Comparison of ENCODE assay signal across 9 cellular contexts in genomic region chr3:181711325-181712135, GRCh38. TPM values are rescaled to one million over a fixed set of nuclear protein-coding genes. Genes with fewer than 3 reads are reported as not detected.
DNase-seq lines count a peak whose midpoint lies in the region; ATAC-seq and TF ChIP-seq lines count a peak whose summit lies in the region.
"Had no signal": no experiment of that assay in that cellular context is flagged by ENCODE, and none has a peak within 500 bp of the region (broad histone marks: within the 10 kb centered on the region; RNA-seq: fewer than 3 reads in every experiment).

TSS of gene SOX2 (plus strand) at chr3:181711925. CDS start at chr3:181712361, 436 bp downstream.

- TF ChIP-seq CTCF in BE2C (IDR thresholded peaks at IDR 0.05; ENCODE audit: low read depth, low read length) = no peak
- no peak for TF ChIP-seq CTCF in heart right ventricle (IDR thresholded peaks at IDR 0.05)

- no peak within 1 kb of the TSS for H4K91ac ChIP-seq in trophoblast cell (ENCODE audit: low read depth, low read length)

- no peaks in the 10 kb centered on the region; the same call in 1 of the 2 replicates for H3K4me1 ChIP-seq in BE2C
- H3K4me1 ChIP-seq in heart right ventricle = peaks cover 0 to 32% (median 27%) of the 10 kb centered on the region in 9 donors
- peaks cover 12 to 16% of the 10 kb centered on the region in 2 experiments for H3K4me1 ChIP-seq in trophoblast cell (ENCODE audit: control insufficient read depth in 1 of 2, insufficient read depth in 2 of 2, low read length in 2 of 2)

- H3K79me1 ChIP-seq in trophoblast cell (ENCODE audit: low read length) = no peaks in the 10 kb centered on the region

- no peak within 1 kb of the TSS for H2BK120ac ChIP-seq in trophoblast cell (ENCODE audit: insufficient read depth, low read length, poor library complexity)

- H2BK5ac ChIP-seq in trophoblast cell (ENCODE audit: low read depth, low read length, poor library complexity) = no peak within 1 kb of the TSS

- peaks cover 22% of the 10 kb centered on the region for H3K27me3 ChIP-seq in BE2C
- H3K27me3 ChIP-seq in heart right ventricle = peaks cover 24 to 100% (median 100%) of the 10 kb centered on the region in 7 donors
- H3K27me3 ChIP-seq in trophoblast cell (ENCODE audit: insufficient read depth, low read length) = peaks cover 23% of the 10 kb centered on the region

- no peak within 1 kb of the TSS for H3K4ac ChIP-seq in trophoblast cell (ENCODE audit: low read depth, low read length)

- ATAC-seq in GM21423 (IDR thresholded peaks at IDR 0.05; ENCODE audit: unreplicated experiment) (peak; percentile 60), heart right ventricle (peak in 5 of 8 donors; percentile 33 to 70 (median 49)), GM21367 (IDR thresholded peaks at IDR 0.05; ENCODE audit: unreplicated experiment) (no peak)

- H3K27ac ChIP-seq in heart right ventricle (peak within 1 kb of the TSS in 1 of 10 donors; percentile 36), trophoblast cell (ENCODE audit: low read depth, low read length) (no peak within 1 kb of the TSS)

- peak within 1 kb of the TSS; percentile 30 for H3K23ac ChIP-seq in trophoblast cell (ENCODE audit: low read length)

- H3K9me3 ChIP-seq in BE2C = no peaks in the 10 kb centered on the region
- no peaks in the 10 kb centered on the region for H3K9me3 ChIP-seq in heart right ventricle
- H3K9me3 ChIP-seq in trophoblast cell (ENCODE audit: insufficient read depth, low read depth, low read length) = peaks cover 3% of the 10 kb centered on the region

- H2AK5ac ChIP-seq in trophoblast cell (ENCODE audit: low read length) = no peak within 1 kb of the TSS

- no peaks in the 10 kb centered on the region for H3K79me2 ChIP-seq in trophoblast cell (ENCODE audit: control insufficient read depth, insufficient read depth, low read length, poor library complexity)

- intact Hi-C loops in heart right ventricle (cut with DNase I) = loop anchor here in 5 of 10 donors (5.0 to 10.0 kb wide), 3 partner anchors 543 to 971 kb away; no protein-coding TSS in a partner anchor

- no peak within 1 kb of the TSS for H3K14ac ChIP-seq in trophoblast cell (ENCODE audit: low read length)

- no peaks in the 10 kb centered on the region for H3K36me3 ChIP-seq in BE2C
- no peaks in the 10 kb centered on the region for H3K36me3 ChIP-seq in heart right ventricle
- no peaks in the 10 kb centered on the region for H3K36me3 ChIP-seq in trophoblast cell (ENCODE audit: control insufficient read depth in 1 of 2, insufficient read depth in 2 of 2, low read length in 2 of 2)

- no peak within 1 kb of the TSS for H2BK12ac ChIP-seq in trophoblast cell (ENCODE audit: low read length)

- no peak within 1 kb of the TSS for H3K9ac ChIP-seq in trophoblast cell (ENCODE audit: low read length)

- H3K4me2 ChIP-seq in trophoblast cell (ENCODE audit: low read length) = peak within 1 kb of the TSS; percentile 98

- 3 to 4% methylated on average over 31 to 37 of the region's 37 CpGs for WGBS in heart right ventricle, 2 donors
- no CpG with 5 or more reads among the region's 37 CpGs for WGBS in trophoblast cell (ENCODE audit: extremely low coverage, insufficient coverage, insufficient read length)

- H4K8ac ChIP-seq in trophoblast cell (ENCODE audit: low read depth, low read length) = no peak within 1 kb of the TSS

- H4K12ac ChIP-seq in trophoblast cell (ENCODE audit: low read depth, low read length) = no peak within 1 kb of the TSS

- DNase-seq in BE2C = peak; percentile 92
- DNase-seq in NCI-H2196 (lab: John Stamatoyannopoulos, UW; ENCODE audit: unreplicated experiment) = peak; percentile 98
- DNase-seq in amygdala (lab: John Stamatoyannopoulos, UW) = peak in 54 of 56 donors; percentile 32 to 94 (median 86)
- peak in 1 of 2 donors; percentile 39 for DNase-seq in heart right ventricle
- peak in 1 of 2 donors; percentile 23 for DNase-seq in trophoblast cell
- no peak for DNase-seq in OCI-M2 (lab: John Stamatoyannopoulos, UW; ENCODE audit: unreplicated experiment)

- H2AFZ ChIP-seq in trophoblast cell (ENCODE audit: insufficient read depth, low read length, poor library complexity) = no peak within 1 kb of the TSS

- H3K18ac ChIP-seq in trophoblast cell (ENCODE audit: low read length) = no peak within 1 kb of the TSS

- H3K4me3 ChIP-seq in BE2C (ENCODE audit: low read depth, low read length) = peak within 1 kb of the TSS; percentile 66
- peak within 1 kb of the TSS in 8 of 10 donors; percentile 5 to 35 (median 28) for H3K4me3 ChIP-seq in heart right ventricle
- H3K4me3 ChIP-seq in trophoblast cell (ENCODE audit: low read depth, low read length) = peak within 1 kb of the TSS; percentile 72

RNA-seq across cellular contexts. Expression of gene SOX2, which starts in this region (rescaled TPM):
- 0.34 TPM for polyA plus RNA-seq in BE2C (2012; ENCODE audit: insufficient read depth, insufficient read length, low read depth)
- under 1 TPM in 7 of 10 donors, not detected in 3; 0.10 to 0.35 (median 0.12) TPM for total RNA-seq in heart right ventricle
- under 1 TPM; 0.13 to 0.88 TPM for polyA plus RNA-seq in heart right ventricle
- 0.25 and 0.30 TPM in 2 replicates for polyA plus RNA-seq in trophoblast cell (2013)
- total RNA-seq: pulmonary artery endothelial cell had no signal

Comparison
In these comparisons a context has a peak if more than half of its experiments do, and no peak if none do; other contexts are left out.
1. Peak in ATAC-seq and H3K4me3 ChIP-seq in heart right ventricle; RNA of the gene not detected or under 1 TPM.